In genomic region chr18:63831080-63831788, GRCh38 we compare ENCODE assay signal across 1 cellular context.
TF ChIP-seq lines count a peak whose summit lies in the region.

No MANE protein-coding gene starts in this region.

TF ChIP-seq in GM23338, 12 proteins besides CTCF, POLR2A, EP300 and RAD21 (continued from another document):
- no peak for TF ChIP-seq REST (IDR thresholded peaks at IDR 0.05; ENCODE audit: unreplicated experiment)
- no peak for TF ChIP-seq POLR2AphosphoS5 (IDR thresholded peaks at IDR 0.05; ENCODE audit: low read depth)
- TF ChIP-seq EZH2 (IDR thresholded peaks at IDR 0.05; ENCODE audit: low read depth, unreplicated experiment): no peak
- TF ChIP-seq CREB1 (CRISPR knock-in tag; IDR thresholded peaks at IDR 0.05; ENCODE audit: low read depth): no peak
- no peak for TF ChIP-seq ZNF114 (CRISPR knock-in tag; IDR thresholded peaks at IDR 0.05)
- no peak for TF ChIP-seq ETS1 (IDR thresholded peaks at IDR 0.05)
- no peak for TF ChIP-seq JUNB (IDR thresholded peaks at IDR 0.05; ENCODE audit: unreplicated experiment)
